In genomic region chr20:32087117-32087516, GRCh38 we compare ENCODE assay signal across 1 cellular context.
TF ChIP-seq lines count a peak whose summit lies in the region.

No MANE protein-coding gene starts in this region.

TF ChIP-seq in HepG2, 621 proteins besides CTCF, POLR2A, EP300 and RAD21:
- TF ChIP-seq, protein P1, sequence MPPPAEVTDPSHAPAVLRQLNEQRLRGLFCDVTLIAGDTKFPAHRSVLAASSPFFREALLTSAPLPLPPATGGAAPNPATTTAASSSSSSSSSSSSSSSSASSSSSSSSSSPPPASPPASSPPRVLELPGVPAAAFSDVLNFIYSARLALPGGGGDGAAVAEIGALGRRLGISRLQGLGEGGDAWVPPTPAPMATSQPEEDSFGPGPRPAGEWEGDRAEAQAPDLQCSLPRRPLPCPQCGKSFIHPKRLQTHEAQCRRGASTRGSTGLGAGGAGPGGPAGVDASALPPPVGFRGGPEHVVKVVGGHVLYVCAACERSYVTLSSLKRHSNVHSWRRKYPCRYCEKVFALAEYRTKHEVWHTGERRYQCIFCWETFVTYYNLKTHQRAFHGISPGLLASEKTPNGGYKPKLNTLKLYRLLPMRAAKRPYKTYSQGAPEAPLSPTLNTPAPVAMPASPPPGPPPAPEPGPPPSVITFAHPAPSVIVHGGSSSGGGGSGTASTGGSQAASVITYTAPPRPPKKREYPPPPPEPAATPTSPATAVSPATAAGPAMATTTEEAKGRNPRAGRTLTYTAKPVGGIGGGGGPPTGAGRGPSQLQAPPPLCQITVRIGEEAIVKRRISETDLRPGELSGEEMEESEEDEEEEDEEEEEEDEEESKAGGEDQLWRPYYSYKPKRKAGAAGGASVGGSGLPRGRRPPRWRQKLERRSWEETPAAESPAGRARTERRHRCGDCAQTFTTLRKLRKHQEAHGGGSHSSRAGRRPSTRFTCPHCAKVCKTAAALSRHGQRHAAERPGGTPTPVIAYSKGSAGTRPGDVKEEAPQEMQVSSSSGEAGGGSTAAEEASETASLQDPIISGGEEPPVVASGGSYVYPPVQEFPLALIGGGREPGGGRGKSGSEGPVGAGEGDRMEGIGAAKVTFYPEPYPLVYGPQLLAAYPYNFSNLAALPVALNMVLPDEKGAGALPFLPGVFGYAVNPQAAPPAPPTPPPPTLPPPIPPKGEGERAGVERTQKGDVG (CRISPR knock-in tag; IDR thresholded peaks at IDR 0.05; ENCODE audit: borderline replicate concordance), result no peak
- TF ChIP-seq ZNF782 (CRISPR knock-in tag; IDR thresholded peaks at IDR 0.05; ENCODE audit: borderline replicate concordance) (no peak), MTF2 (CRISPR knock-in tag; IDR thresholded peaks at IDR 0.05; ENCODE audit: borderline replicate concordance) (no peak), ETV5 (CRISPR knock-in tag; IDR thresholded peaks at IDR 0.05; ENCODE audit: borderline replicate concordance) (no peak), PLRG1 (conservative IDR thresholded peaks at IDR 0.05) (no peak), NFE2 (CRISPR knock-in tag; IDR thresholded peaks at IDR 0.05) (no peak), ZNF430 (CRISPR knock-in tag; IDR thresholded peaks at IDR 0.05) (no peak), DNMT1 (CRISPR knock-in tag; IDR thresholded peaks at IDR 0.05) (no peak), REPIN1 (CRISPR knock-in tag; IDR thresholded peaks at IDR 0.05; ENCODE audit: borderline replicate concordance, low read depth) (no peak), ZZZ3 (CRISPR knock-in tag; IDR thresholded peaks at IDR 0.05; ENCODE audit: borderline replicate concordance) (no peak), SYNCRIP (IDR thresholded peaks at IDR 0.05; ENCODE audit: insufficient read depth, low read depth, low read length) (no peak), ZSCAN25 (CRISPR knock-in tag; IDR thresholded peaks at IDR 0.05) (no peak), KDM5A (IDR thresholded peaks at IDR 0.05; ENCODE audit: borderline replicate concordance, low read length) (no peak), KAT2B (IDR thresholded peaks at IDR 0.05; ENCODE audit: borderline replicate concordance, low read depth, low read length) (no peak), DNMT3B (CRISPR knock-in tag; conservative IDR thresholded peaks at IDR 0.05) (no peak), MATR3 (CRISPR knock-in tag; IDR thresholded peaks at IDR 0.05) (no peak)
- TF ChIP-seq, protein P2, sequence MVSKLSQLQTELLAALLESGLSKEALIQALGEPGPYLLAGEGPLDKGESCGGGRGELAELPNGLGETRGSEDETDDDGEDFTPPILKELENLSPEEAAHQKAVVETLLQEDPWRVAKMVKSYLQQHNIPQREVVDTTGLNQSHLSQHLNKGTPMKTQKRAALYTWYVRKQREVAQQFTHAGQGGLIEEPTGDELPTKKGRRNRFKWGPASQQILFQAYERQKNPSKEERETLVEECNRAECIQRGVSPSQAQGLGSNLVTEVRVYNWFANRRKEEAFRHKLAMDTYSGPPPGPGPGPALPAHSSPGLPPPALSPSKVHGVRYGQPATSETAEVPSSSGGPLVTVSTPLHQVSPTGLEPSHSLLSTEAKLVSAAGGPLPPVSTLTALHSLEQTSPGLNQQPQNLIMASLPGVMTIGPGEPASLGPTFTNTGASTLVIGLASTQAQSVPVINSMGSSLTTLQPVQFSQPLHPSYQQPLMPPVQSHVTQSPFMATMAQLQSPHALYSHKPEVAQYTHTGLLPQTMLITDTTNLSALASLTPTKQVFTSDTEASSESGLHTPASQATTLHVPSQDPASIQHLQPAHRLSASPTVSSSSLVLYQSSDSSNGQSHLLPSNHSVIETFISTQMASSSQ (IDR thresholded peaks at IDR 0.05; ENCODE audit: low read depth), result no peak
- TF ChIP-seq, protein P2 (CRISPR knock-in tag; IDR thresholded peaks at IDR 0.05; ENCODE audit: borderline replicate concordance), result no peak
- TF ChIP-seq, protein P3, sequence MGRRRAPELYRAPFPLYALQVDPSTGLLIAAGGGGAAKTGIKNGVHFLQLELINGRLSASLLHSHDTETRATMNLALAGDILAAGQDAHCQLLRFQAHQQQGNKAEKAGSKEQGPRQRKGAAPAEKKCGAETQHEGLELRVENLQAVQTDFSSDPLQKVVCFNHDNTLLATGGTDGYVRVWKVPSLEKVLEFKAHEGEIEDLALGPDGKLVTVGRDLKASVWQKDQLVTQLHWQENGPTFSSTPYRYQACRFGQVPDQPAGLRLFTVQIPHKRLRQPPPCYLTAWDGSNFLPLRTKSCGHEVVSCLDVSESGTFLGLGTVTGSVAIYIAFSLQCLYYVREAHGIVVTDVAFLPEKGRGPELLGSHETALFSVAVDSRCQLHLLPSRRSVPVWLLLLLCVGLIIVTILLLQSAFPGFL (CRISPR knock-in tag; IDR thresholded peaks at IDR 0.05), result no peak
- TF ChIP-seq, protein P4, sequence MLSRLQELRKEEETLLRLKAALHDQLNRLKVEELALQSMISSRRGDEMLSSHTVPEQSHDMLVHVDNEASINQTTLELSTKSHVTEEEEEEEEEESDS (CRISPR knock-in tag; IDR thresholded peaks at IDR 0.05; ENCODE audit: borderline replicate concordance), result no peak
